Comparison of ENCODE assay signal across 1 cellular context in the genomic region with DNA sequence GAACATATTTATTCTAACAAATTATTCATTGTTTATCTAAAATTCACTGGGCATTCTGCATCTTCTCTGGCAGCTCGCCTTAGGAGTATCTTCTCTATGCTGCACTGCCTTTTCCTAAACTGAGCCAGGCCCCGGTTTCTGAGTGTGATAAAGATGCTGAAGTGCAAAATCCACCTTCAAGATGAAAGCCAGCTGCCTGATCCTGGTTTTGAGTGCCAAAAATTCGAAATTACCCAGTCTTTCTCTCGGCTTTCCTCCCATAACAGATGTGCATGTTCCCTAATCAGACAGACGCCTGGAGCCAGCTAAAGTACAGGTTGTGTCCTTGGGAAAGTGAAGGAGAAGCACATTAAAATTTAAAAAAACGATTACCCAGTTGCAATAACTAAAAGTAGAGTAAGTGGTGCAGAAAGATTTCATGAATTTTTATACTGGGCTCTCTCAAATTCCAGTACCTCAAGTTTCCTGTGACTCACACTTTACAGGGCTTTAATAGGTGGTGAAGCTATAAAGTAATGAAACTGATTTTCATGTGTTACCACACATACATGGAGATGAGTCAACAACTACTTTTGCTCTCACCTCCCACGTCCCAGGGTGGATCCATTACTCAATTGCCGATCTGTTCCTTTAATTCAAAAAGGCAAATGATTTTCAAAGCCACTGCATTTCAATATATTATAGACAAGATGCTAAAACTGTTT.
TF ChIP-seq lines count a peak whose summit lies in the region.

No MANE protein-coding gene starts in this region.

TF ChIP-seq in HEK293, 187 proteins besides CTCF, POLR2A, EP300 and RAD21 (continued from another document and continues in another):
- TF ChIP-seq PRDM2 (tag by site-specific recombination; IDR thresholded peaks at IDR 0.05; ENCODE audit: borderline replicate concordance) (no peak), ZNF449 (tag by site-specific recombination; IDR thresholded peaks at IDR 0.05) (no peak), ZNF366 (tag by site-specific recombination; conservative IDR thresholded peaks at IDR 0.05) (0 out of 2 replicates have a peak, but pooled peaks have one; percentile 23), ZNF19 (tag by site-specific recombination; IDR thresholded peaks at IDR 0.05; ENCODE audit: low read depth) (no peak), ZNF423 (tag by site-specific recombination; IDR thresholded peaks at IDR 0.05) (no peak), GFI1B (tag by site-specific recombination; IDR thresholded peaks at IDR 0.05) (0 out of 2 replicates have a peak, but pooled peaks have one; percentile 51), ZNF148 (tag by site-specific recombination; IDR thresholded peaks at IDR 0.05; ENCODE audit: borderline replicate concordance) (no peak), SP3 (tag by site-specific recombination; IDR thresholded peaks at IDR 0.05) (no peak), ZNF184 (tag by site-specific recombination; IDR thresholded peaks at IDR 0.05) (no peak), ZNF621 (tag by site-specific recombination; IDR thresholded peaks at IDR 0.05) (no peak), TRIM28 (IDR thresholded peaks at IDR 0.05; ENCODE audit: borderline replicate concordance, low read length) (no peak), ZBTB8A (tag by site-specific recombination; IDR thresholded peaks at IDR 0.05) (no peak), KLF8 (tag by site-specific recombination; IDR thresholded peaks at IDR 0.05) (no peak), ZSCAN4 (tag by site-specific recombination; IDR thresholded peaks at IDR 0.05) (no peak), GLIS1 (tag by site-specific recombination; IDR thresholded peaks at IDR 0.05) (peak; percentile 33; the same call in 1 of the 2 replicates), ZNF544 (tag by site-specific recombination; IDR thresholded peaks at IDR 0.05) (no peak), ZNF785 (tag by site-specific recombination; IDR thresholded peaks at IDR 0.05) (no peak), ZNF549 (tag by site-specific recombination; IDR thresholded peaks at IDR 0.05) (no peak), ZNF830 (tag by site-specific recombination; IDR thresholded peaks at IDR 0.05; ENCODE audit: low read depth) (no peak), ZNF629 (tag by site-specific recombination; IDR thresholded peaks at IDR 0.05) (peak; percentile 57), ZNF266 (tag by site-specific recombination; IDR thresholded peaks at IDR 0.05; ENCODE audit: low read depth) (no peak), ZFHX2 (tag by site-specific recombination; conservative IDR thresholded peaks at IDR 0.05) (peak; percentile 70), ZBTB11 (tag by site-specific recombination; conservative IDR thresholded peaks at IDR 0.05; ENCODE audit: low read depth) (no peak), SP7 (tag by site-specific recombination; IDR thresholded peaks at IDR 0.05) (peak; percentile 47), ZBTB26 (tag by site-specific recombination; optimal IDR thresholded peaks at IDR 0.05) (no peak), GLIS2 (tag by site-specific recombination; IDR thresholded peaks at IDR 0.05) (peak; percentile 40; the same call in 1 of the 2 replicates), ZNF843 (tag by site-specific recombination; IDR thresholded peaks at IDR 0.05) (no peak)
- TF ChIP-seq, protein P1, sequence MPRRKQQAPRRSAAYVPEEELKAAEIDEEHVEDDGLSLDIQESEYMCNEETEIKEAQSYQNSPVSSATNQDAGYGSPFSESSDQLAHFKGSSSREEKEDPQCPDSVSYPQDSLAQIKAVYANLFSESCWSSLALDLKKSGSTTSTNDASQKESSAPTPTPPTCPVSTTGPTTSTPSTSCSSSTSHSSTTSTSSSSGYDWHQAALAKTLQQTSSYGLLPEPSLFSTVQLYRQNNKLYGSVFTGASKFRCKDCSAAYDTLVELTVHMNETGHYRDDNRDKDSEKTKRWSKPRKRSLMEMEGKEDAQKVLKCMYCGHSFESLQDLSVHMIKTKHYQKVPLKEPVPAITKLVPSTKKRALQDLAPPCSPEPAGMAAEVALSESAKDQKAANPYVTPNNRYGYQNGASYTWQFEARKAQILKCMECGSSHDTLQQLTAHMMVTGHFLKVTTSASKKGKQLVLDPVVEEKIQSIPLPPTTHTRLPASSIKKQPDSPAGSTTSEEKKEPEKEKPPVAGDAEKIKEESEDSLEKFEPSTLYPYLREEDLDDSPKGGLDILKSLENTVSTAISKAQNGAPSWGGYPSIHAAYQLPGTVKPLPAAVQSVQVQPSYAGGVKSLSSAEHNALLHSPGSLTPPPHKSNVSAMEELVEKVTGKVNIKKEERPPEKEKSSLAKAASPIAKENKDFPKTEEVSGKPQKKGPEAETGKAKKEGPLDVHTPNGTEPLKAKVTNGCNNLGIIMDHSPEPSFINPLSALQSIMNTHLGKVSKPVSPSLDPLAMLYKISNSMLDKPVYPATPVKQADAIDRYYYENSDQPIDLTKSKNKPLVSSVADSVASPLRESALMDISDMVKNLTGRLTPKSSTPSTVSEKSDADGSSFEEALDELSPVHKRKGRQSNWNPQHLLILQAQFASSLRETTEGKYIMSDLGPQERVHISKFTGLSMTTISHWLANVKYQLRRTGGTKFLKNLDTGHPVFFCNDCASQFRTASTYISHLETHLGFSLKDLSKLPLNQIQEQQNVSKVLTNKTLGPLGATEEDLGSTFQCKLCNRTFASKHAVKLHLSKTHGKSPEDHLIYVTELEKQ (tag by site-specific recombination; IDR thresholded peaks at IDR 0.05; ENCODE audit: borderline replicate concordance): 0 out of 2 replicates have a peak, but pooled peaks have one; percentile 37
- TF ChIP-seq, protein P2, sequence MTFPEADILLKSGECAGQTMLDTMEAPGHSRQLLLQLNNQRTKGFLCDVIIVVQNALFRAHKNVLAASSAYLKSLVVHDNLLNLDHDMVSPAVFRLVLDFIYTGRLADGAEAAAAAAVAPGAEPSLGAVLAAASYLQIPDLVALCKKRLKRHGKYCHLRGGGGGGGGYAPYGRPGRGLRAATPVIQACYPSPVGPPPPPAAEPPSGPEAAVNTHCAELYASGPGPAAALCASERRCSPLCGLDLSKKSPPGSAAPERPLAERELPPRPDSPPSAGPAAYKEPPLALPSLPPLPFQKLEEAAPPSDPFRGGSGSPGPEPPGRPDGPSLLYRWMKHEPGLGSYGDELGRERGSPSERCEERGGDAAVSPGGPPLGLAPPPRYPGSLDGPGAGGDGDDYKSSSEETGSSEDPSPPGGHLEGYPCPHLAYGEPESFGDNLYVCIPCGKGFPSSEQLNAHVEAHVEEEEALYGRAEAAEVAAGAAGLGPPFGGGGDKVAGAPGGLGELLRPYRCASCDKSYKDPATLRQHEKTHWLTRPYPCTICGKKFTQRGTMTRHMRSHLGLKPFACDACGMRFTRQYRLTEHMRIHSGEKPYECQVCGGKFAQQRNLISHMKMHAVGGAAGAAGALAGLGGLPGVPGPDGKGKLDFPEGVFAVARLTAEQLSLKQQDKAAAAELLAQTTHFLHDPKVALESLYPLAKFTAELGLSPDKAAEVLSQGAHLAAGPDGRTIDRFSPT (tag by site-specific recombination; IDR thresholded peaks at IDR 0.05): peak; percentile 73
